1 cellular context compared by ENCODE assay signal in genomic region chr7:30284298-30285066, GRCh38.
TF ChIP-seq lines count a peak whose summit lies in the region.

ZNRF2 (plus strand) TSS chr7:30284597; CDS start chr7:30285358, 761 bp downstream.

TF ChIP-seq in HepG2, 621 proteins besides CTCF, POLR2A, EP300 and RAD21 (continued from another document and continues in another):
- TF ChIP-seq, protein P1, sequence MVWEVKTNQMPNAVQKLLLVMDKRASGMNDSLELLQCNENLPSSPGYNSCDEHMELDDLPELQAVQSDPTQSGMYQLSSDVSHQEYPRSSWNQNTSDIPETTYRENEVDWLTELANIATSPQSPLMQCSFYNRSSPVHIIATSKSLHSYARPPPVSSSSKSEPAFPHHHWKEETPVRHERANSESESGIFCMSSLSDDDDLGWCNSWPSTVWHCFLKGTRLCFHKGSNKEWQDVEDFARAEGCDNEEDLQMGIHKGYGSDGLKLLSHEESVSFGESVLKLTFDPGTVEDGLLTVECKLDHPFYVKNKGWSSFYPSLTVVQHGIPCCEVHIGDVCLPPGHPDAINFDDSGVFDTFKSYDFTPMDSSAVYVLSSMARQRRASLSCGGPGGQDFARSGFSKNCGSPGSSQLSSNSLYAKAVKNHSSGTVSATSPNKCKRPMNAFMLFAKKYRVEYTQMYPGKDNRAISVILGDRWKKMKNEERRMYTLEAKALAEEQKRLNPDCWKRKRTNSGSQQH (CRISPR knock-in tag; IDR thresholded peaks at IDR 0.05; ENCODE audit: low read depth) = peak; percentile 92; the same call in 1 of the 2 replicates
- TF ChIP-seq TP53 (CRISPR knock-in tag; conservative IDR thresholded peaks at IDR 0.05) (no peak), MED13 (CRISPR knock-in tag; IDR thresholded peaks at IDR 0.05) (no peak; the same call in 1 of the 2 replicates), SOX13 (IDR thresholded peaks at IDR 0.05) (no peak), SOX13 (CRISPR knock-in tag; conservative IDR thresholded peaks at IDR 0.05 in 1 of 2, IDR thresholded peaks at IDR 0.05 in 1 of 2) (no peak; a peak in 1 of 4 replicates), ELF3 (CRISPR knock-in tag; IDR thresholded peaks at IDR 0.05) (peak; percentile 42), DNMT3B (CRISPR knock-in tag; conservative IDR thresholded peaks at IDR 0.05) (no peak), GMEB2 (CRISPR knock-in tag; IDR thresholded peaks at IDR 0.05; ENCODE audit: low read depth) (0 out of 2 replicates have a peak, but pooled peaks have one; percentile 20), TFDP1 (CRISPR knock-in tag; IDR thresholded peaks at IDR 0.05; ENCODE audit: borderline replicate concordance) (peak; percentile 95), ZNF749 (CRISPR knock-in tag; IDR thresholded peaks at IDR 0.05; ENCODE audit: borderline replicate concordance) (no peak), MBD4 (IDR thresholded peaks at IDR 0.05; ENCODE audit: borderline replicate concordance, low read length) (no peak), KLF6 (CRISPR knock-in tag; IDR thresholded peaks at IDR 0.05) (peak; percentile 40; the same call in 1 of the 2 replicates), ELF4 (CRISPR knock-in tag; IDR thresholded peaks at IDR 0.05; ENCODE audit: borderline replicate concordance) (no peak), ZNF577 (CRISPR knock-in tag; IDR thresholded peaks at IDR 0.05; ENCODE audit: borderline replicate concordance, low read depth) (no peak), ZNF770 (CRISPR knock-in tag; IDR thresholded peaks at IDR 0.05) (peak; percentile 33; the same call in 1 of the 2 replicates), BCL6 (CRISPR knock-in tag; IDR thresholded peaks at IDR 0.05) (0 out of 2 replicates have a peak, but pooled peaks have one; percentile 35), SOX6 (IDR thresholded peaks at IDR 0.05) (no peak), SOX6 (CRISPR knock-in tag; IDR thresholded peaks at IDR 0.05) (peak; percentile 40), ZNF326 (CRISPR knock-in tag; IDR thresholded peaks at IDR 0.05; ENCODE audit: borderline replicate concordance) (no peak), ZNF75D (CRISPR knock-in tag; IDR thresholded peaks at IDR 0.05; ENCODE audit: borderline replicate concordance) (no peak), ZSCAN31 (CRISPR knock-in tag; IDR thresholded peaks at IDR 0.05; ENCODE audit: low read depth) (peak; percentile 76; the same call in 1 of the 2 replicates), ZNF670 (CRISPR knock-in tag; IDR thresholded peaks at IDR 0.05; ENCODE audit: borderline replicate concordance) (peak; percentile 81; the same call in 1 of the 2 replicates), YEATS4 (CRISPR knock-in tag; IDR thresholded peaks at IDR 0.05; ENCODE audit: borderline replicate concordance) (peak; percentile 36), IKZF4 (CRISPR knock-in tag; IDR thresholded peaks at IDR 0.05; ENCODE audit: borderline replicate concordance, low read depth, not compliant biosample characterization) (peak; percentile 51), ZNF230 (CRISPR knock-in tag; IDR thresholded peaks at IDR 0.05) (peak; percentile 33; the same call in 1 of the 2 replicates), ZMAT5 (CRISPR knock-in tag; IDR thresholded peaks at IDR 0.05; ENCODE audit: borderline replicate concordance, low read depth) (no peak), ZNF713 (CRISPR knock-in tag; IDR thresholded peaks at IDR 0.05) (no peak), ZNF709 (CRISPR knock-in tag; IDR thresholded peaks at IDR 0.05) (no peak; the same call in 1 of the 2 replicates), POGZ (CRISPR knock-in tag; IDR thresholded peaks at IDR 0.05) (peak; percentile 76), MEIS1 (CRISPR knock-in tag; IDR thresholded peaks at IDR 0.05; ENCODE audit: borderline replicate concordance) (no peak), HDAC2 (CRISPR knock-in tag; IDR thresholded peaks at IDR 0.05) (peak; percentile 61), GRHL1 (CRISPR knock-in tag; conservative IDR thresholded peaks at IDR 0.05) (no peak), RARG (CRISPR knock-in tag; IDR thresholded peaks at IDR 0.05; ENCODE audit: low read depth) (no peak), ZNF878 (CRISPR knock-in tag; IDR thresholded peaks at IDR 0.05) (no peak; the same call in 1 of the 2 replicates), KIAA2018 (CRISPR knock-in tag; IDR thresholded peaks at IDR 0.05; ENCODE audit: borderline replicate concordance) (no peak), ZNF782 (CRISPR knock-in tag; IDR thresholded peaks at IDR 0.05; ENCODE audit: borderline replicate concordance) (no peak; the same call in 1 of the 2 replicates), ZFP90 (CRISPR knock-in tag; IDR thresholded peaks at IDR 0.05; ENCODE audit: borderline replicate concordance) (peak; percentile 56; the same call in 1 of the 2 replicates), NFIB (CRISPR knock-in tag; IDR thresholded peaks at IDR 0.05; ENCODE audit: borderline replicate concordance) (no peak), JUNB (CRISPR knock-in tag; IDR thresholded peaks at IDR 0.05; ENCODE audit: borderline replicate concordance) (no peak), AKAP8 (CRISPR knock-in tag; IDR thresholded peaks at IDR 0.05) (no peak), ZBTB42 (CRISPR knock-in tag; IDR thresholded peaks at IDR 0.05) (no peak), NKX3-1 (CRISPR knock-in tag; IDR thresholded peaks at IDR 0.05) (no peak), GTF3A (CRISPR knock-in tag; conservative IDR thresholded peaks at IDR 0.05) (no peak)
- TF ChIP-seq, protein P2, sequence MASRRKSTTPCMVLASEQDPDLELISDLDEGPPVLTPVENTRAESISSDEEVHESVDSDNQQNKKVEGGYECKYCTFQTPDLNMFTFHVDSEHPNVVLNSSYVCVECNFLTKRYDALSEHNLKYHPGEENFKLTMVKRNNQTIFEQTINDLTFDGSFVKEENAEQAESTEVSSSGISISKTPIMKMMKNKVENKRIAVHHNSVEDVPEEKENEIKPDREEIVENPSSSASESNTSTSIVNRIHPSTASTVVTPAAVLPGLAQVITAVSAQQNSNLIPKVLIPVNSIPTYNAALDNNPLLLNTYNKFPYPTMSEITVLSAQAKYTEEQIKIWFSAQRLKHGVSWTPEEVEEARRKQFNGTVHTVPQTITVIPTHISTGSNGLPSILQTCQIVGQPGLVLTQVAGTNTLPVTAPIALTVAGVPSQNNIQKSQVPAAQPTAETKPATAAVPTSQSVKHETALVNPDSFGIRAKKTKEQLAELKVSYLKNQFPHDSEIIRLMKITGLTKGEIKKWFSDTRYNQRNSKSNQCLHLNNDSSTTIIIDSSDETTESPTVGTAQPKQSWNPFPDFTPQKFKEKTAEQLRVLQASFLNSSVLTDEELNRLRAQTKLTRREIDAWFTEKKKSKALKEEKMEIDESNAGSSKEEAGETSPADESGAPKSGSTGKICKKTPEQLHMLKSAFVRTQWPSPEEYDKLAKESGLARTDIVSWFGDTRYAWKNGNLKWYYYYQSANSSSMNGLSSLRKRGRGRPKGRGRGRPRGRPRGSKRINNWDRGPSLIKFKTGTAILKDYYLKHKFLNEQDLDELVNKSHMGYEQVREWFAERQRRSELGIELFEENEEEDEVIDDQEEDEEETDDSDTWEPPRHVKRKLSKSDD (CRISPR knock-in tag; IDR thresholded peaks at IDR 0.05; ENCODE audit: low read depth) = no peak
- TF ChIP-seq, protein P3, sequence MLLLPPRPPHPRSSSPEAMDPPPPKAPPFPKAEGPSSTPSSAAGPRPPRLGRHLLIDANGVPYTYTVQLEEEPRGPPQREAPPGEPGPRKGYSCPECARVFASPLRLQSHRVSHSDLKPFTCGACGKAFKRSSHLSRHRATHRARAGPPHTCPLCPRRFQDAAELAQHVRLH (CRISPR knock-in tag; IDR thresholded peaks at IDR 0.05; ENCODE audit: borderline replicate concordance, low read depth) = 0 out of 2 replicates have a peak, but pooled peaks have one; percentile 24
